Comparison of ENCODE assay signal across 3 cellular contexts in the genomic region with DNA sequence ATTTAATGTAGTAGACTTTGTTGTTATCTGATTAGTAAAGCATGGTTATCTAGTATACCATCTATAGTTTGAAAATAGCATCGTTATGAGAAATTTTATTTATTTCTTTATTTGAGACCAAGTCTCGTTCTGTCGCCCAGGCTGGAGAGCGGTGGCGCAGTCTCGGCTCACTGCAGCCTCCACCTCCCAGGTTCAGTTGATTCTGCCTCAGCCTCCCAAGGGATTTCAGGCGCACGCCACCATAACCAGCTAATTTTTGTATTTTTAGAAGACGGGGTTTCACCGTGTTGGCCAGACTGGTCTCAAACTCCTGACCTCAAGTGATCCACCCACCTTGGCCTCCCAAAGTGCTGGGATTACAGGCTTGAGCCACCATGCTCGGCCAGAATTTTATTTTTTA. TPM values are rescaled to one million over a fixed set of nuclear protein-coding genes. Genes with fewer than 3 reads are reported as not detected.
"Had no signal": no experiment of that assay in that cellular context is flagged by ENCODE, and none has a peak within 500 bp of the region (broad histone marks: within the 10 kb centered on the region; RNA-seq: fewer than 3 reads in every experiment).

No MANE protein-coding gene starts in this region.

RNA-seq across cellular contexts. Expression of gene C3AR1, which starts 23.1 kb away (rescaled TPM):
- total RNA-seq: progenitor cell of endocrine pancreas had no signal

RNA-seq across cellular contexts. Expression of gene CLEC4A, which starts 34.1 kb away (rescaled TPM):
- total RNA-seq: foreskin keratinocyte, skeletal muscle tissue had no signal
